1 cellular context compared by ENCODE assay signal in the genomic region with DNA sequence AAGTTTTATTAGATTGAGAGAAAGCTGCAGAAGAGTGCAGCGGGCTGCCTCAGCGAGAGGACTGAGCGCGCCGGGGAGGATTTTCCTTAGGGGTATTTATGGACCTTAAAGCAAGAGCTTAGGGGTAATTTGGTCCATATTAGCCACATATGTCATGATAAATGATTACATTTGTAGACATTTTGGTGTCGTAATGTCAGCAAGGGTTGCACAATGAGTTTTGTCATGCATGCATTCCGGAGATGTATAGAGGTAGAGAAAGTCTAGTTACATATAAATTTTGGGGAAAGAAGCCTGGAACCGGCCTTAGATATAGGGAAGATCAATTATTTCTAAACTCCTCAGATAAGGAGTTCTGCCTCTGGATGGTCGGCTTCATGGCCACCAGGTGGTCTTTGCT.
A peak's percentile ranks its signal among the peaks of the same experiment; 100 is the strongest.
TF ChIP-seq lines count a peak whose summit lies in the region.

No MANE protein-coding gene starts in this region.

TF ChIP-seq in K562, 482 proteins besides CTCF, POLR2A, EP300 and RAD21:
- TF ChIP-seq ELF1 (tag; IDR thresholded peaks at IDR 0.05) (no peak), MXI1 (IDR thresholded peaks at IDR 0.05; ENCODE audit: low read depth, low read length) (no peak), CEBPB (tag; IDR thresholded peaks at IDR 0.05) (peak; percentile 59)
- TF ChIP-seq, protein P1, sequence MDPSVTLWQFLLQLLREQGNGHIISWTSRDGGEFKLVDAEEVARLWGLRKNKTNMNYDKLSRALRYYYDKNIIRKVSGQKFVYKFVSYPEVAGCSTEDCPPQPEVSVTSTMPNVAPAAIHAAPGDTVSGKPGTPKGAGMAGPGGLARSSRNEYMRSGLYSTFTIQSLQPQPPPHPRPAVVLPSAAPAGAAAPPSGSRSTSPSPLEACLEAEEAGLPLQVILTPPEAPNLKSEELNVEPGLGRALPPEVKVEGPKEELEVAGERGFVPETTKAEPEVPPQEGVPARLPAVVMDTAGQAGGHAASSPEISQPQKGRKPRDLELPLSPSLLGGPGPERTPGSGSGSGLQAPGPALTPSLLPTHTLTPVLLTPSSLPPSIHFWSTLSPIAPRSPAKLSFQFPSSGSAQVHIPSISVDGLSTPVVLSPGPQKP (CRISPR knock-in tag; IDR thresholded peaks at IDR 0.05), result no peak
- TF ChIP-seq, protein P2, sequence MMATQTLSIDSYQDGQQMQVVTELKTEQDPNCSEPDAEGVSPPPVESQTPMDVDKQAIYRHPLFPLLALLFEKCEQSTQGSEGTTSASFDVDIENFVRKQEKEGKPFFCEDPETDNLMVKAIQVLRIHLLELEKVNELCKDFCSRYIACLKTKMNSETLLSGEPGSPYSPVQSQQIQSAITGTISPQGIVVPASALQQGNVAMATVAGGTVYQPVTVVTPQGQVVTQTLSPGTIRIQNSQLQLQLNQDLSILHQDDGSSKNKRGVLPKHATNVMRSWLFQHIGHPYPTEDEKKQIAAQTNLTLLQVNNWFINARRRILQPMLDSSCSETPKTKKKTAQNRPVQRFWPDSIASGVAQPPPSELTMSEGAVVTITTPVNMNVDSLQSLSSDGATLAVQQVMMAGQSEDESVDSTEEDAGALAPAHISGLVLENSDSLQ (IDR thresholded peaks at IDR 0.05), result no peak
- TF ChIP-seq, protein P3, sequence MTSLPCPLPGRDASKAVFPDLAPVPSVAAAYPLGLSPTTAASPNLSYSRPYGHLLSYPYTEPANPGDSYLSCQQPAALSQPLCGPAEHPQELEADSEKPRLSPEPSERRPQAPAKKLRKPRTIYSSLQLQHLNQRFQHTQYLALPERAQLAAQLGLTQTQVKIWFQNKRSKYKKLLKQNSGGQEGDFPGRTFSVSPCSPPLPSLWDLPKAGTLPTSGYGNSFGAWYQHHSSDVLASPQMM (CRISPR knock-in tag; IDR thresholded peaks at IDR 0.05), result no peak
